In genomic region chr4:182320092-182320491, GRCh38 we compare ENCODE assay signal across 31 cellular contexts.
"Had no signal": no experiment of that assay in that cellular context is flagged by ENCODE, and none has a peak within 500 bp of the region (broad histone marks: within the 10 kb centered on the region; RNA-seq: fewer than 3 reads in every experiment).

No MANE protein-coding gene starts in this region.

- DNase-seq: activated CD4-positive, alpha-beta memory T cell treated with anti-CD3 and anti-CD28 coated beads for 36 hours; activated CD4-positive, alpha-beta T cell treated with anti-CD3 and anti-CD28 coated beads for 36 hours; activated CD4-positive, alpha-beta T cell treated with anti-CD3 and anti-CD28 coated beads, Interleukin-2, amount 10 ng/mL, durations not matched to agents 24 days and 14 days; activated CD4-positive, CD25-positive, alpha-beta regulatory T cell; activated CD4-positive, CD25-positive, alpha-beta regulatory T cell treated with anti-CD3 and anti-CD28 coated beads, Interleukin-2, amount 50 U/mL, for 72 hours; activated CD8-positive, alpha-beta memory T cell treated with anti-CD3 and anti-CD28 coated beads, Interleukin-2, amount 50 U/mL, for 48 hours; activated effector memory CD4-positive, alpha-beta T cell treated with Interleukin-2 at 50 U/mL for 16 hours; activated gamma-delta T cell treated with Interleukin-2 at 50 U/mL for 16 hours; activated naive CD4-positive, alpha-beta T cell treated with anti-CD3 and anti-CD28 coated beads, Interleukin-2, amount 50 U/mL, for 16 hours; activated naive CD4-positive, alpha-beta T cell treated with Interleukin-2 at 50 U/mL for 16 hours; activated T-cell treated with anti-CD3 and anti-CD28 coated beads for 4 hours; activated T-cell treated with anti-CD3 and anti-CD28 coated beads, Interleukin-2, amount 50 U/mL, for 24 hours; amniotic stem cell; anterior cingulate cortex; brain microvascular endothelial cell; dorsolateral prefrontal cortex; effector memory CD4-positive, alpha-beta T cell; endodermal cell; foreskin fibroblast; head of caudate nucleus; T-helper 1 cell; T-helper 17 cell; T1000; WERI-Rb-1 had no signal

- H3K36me3 ChIP-seq: brain microvascular endothelial cell, WERI-Rb-1 had no signal

- H3K27ac Mint-ChIP-seq: activated CD4-positive, alpha-beta memory T cell treated with anti-CD3 and anti-CD28 coated beads for 36 hours; activated CD4-positive, alpha-beta T cell treated with anti-CD3 and anti-CD28 coated beads for 36 hours; activated CD4-positive, alpha-beta T cell treated with anti-CD3 and anti-CD28 coated beads, Interleukin-2, amount 10 ng/mL, durations not matched to agents 24 days and 14 days; activated naive CD8-positive, alpha-beta T cell; activated T-cell treated with anti-CD3 and anti-CD28 coated beads, Interleukin-2, amount 50 U/mL, for 24 hours; activated T-helper 17 cell treated with anti-CD3 and anti-CD28 coated beads, Interleukin-2, amount 50 U/mL, for 72 hours; dendritic cell treated with granulocyte-macrophage colony-stimulating factor and Interleukin-4, amounts not matched to agents 40 ng/mL and 50 ng/mL, for 4 days; endodermal cell; T-helper 17 cell; T-helper 2 cell treated with Interferon-gamma antibody and Interleukin-4, amounts not matched to agents 5 μg/mL and 100 μg/mL, for 36 hours had no signal

- ATAC-seq: activated CD4-positive, alpha-beta T cell treated with anti-CD3 and anti-CD28 coated beads for 36 hours; activated T-helper 17 cell treated with anti-CD3 and anti-CD28 coated beads, Interleukin-2, amount 50 U/mL, for 72 hours; esophagus mucosa; T-helper 17 cell had no signal

- H3K27me3 ChIP-seq: brain microvascular endothelial cell had no signal

- H3K36me3 Mint-ChIP-seq: activated CD4-positive, alpha-beta memory T cell treated with anti-CD3 and anti-CD28 coated beads for 36 hours; activated naive CD8-positive, alpha-beta T cell had no signal

- H3K4me1 Mint-ChIP-seq: activated CD4-positive, alpha-beta T cell treated with anti-CD3 and anti-CD28 coated beads for 36 hours; activated CD4-positive, alpha-beta T cell treated with anti-CD3 and anti-CD28 coated beads, Interleukin-2, amount 10 ng/mL, durations not matched to agents 24 days and 14 days; activated T-helper 17 cell treated with anti-CD3 and anti-CD28 coated beads, Interleukin-2, amount 50 U/mL, for 72 hours; central memory CD8-positive, alpha-beta T cell; T-helper 17 cell had no signal

- H3K27me3 Mint-ChIP-seq: activated CD4-positive, alpha-beta memory T cell treated with anti-CD3 and anti-CD28 coated beads for 36 hours; activated CD4-positive, alpha-beta T cell treated with anti-CD3 and anti-CD28 coated beads, Interleukin-2, amount 10 ng/mL, durations not matched to agents 24 days and 14 days; activated naive CD8-positive, alpha-beta T cell; activated T-cell treated with anti-CD3 and anti-CD28 coated beads, Interleukin-2, amount 50 U/mL, for 24 hours; central memory CD8-positive, alpha-beta T cell; dendritic cell treated with granulocyte-macrophage colony-stimulating factor and Interleukin-4, amounts not matched to agents 40 ng/mL and 50 ng/mL, for 4 days; T-helper 17 cell had no signal

- H3K27ac ChIP-seq: brain microvascular endothelial cell, coronary artery, dorsolateral prefrontal cortex, WERI-Rb-1 had no signal

- H3K4me3 Mint-ChIP-seq: activated CD4-positive, alpha-beta memory T cell treated with anti-CD3 and anti-CD28 coated beads for 36 hours; activated CD4-positive, alpha-beta T cell treated with anti-CD3 and anti-CD28 coated beads for 36 hours; activated CD4-positive, alpha-beta T cell treated with anti-CD3 and anti-CD28 coated beads, Interleukin-2, amount 10 ng/mL, durations not matched to agents 24 days and 14 days; activated naive CD8-positive, alpha-beta T cell; activated T-cell treated with anti-CD3 and anti-CD28 coated beads, Interleukin-2, amount 50 U/mL, for 24 hours; activated T-helper 17 cell treated with anti-CD3 and anti-CD28 coated beads, Interleukin-2, amount 50 U/mL, for 72 hours; central memory CD8-positive, alpha-beta T cell; dendritic cell treated with granulocyte-macrophage colony-stimulating factor and Interleukin-4, amounts not matched to agents 40 ng/mL and 50 ng/mL, for 4 days; endodermal cell; T-helper 17 cell; T-helper 2 cell treated with Interferon-gamma antibody and Interleukin-4, amounts not matched to agents 5 μg/mL and 100 μg/mL, for 36 hours had no signal

- H3K4me3 ChIP-seq: coronary artery, dorsolateral prefrontal cortex had no signal
